Comparison of ENCODE assay signal across 16 cellular contexts in genomic region chr4:7912826-7913225, GRCh38.
"Had no signal": no experiment of that assay in that cellular context is flagged by ENCODE, and none has a peak within 500 bp of the region (broad histone marks: within the 10 kb centered on the region; RNA-seq: fewer than 3 reads in every experiment).

No MANE protein-coding gene starts in this region.

- H3K27ac ChIP-seq: colonic mucosa, prostate gland, right lobe of liver had no signal

- H3K9me3 Mint-ChIP-seq: activated CD8-positive, alpha-beta T cell treated with anti-CD3 and anti-CD28 coated beads for 36 hours; activated T-cell treated with anti-CD3 and anti-CD28 coated beads, Interleukin-2, amount 50 U/mL, for 4 hours; T-helper 1 cell treated with Interleukin-12 subunit alpha and Interleukin-12 subunit beta and Interleukin-4 antibody, amounts not matched to agents 30 μg/mL and 1 μg/mL, for 36 hours had no signal

- DNase-seq: activated CD4-positive, alpha-beta T cell treated with anti-CD3 and anti-CD28 coated beads for 4 hours; activated CD8-positive, alpha-beta T cell treated with anti-CD3 and anti-CD28 coated beads for 36 hours; activated effector memory CD4-positive, alpha-beta T cell treated with Interleukin-2 at 50 U/mL for 16 hours; activated naive CD4-positive, alpha-beta T cell treated with anti-CD3 and anti-CD28 coated beads, Interleukin-2, amount 50 U/mL, for 16 hours; activated T-cell treated with anti-CD3 and anti-CD28 coated beads, Interleukin-2, amount 50 U/mL, for 4 hours; colonic mucosa; mesendoderm; nephron progenitor cell; occipital lobe; right lobe of liver; stimulated activated CD4-positive, alpha-beta T cell treated with anti-CD3 and anti-CD28 coated beads, Interleukin-12 subunit alpha, Interleukin-12 subunit beta, amount 100 ng/mL, for 4 hours; stimulated activated CD4-positive, alpha-beta T cell treated with anti-CD3 and anti-CD28 coated beads, Interleukin-2, amount 100 ng/mL, for 24 hours; stomach; WERI-Rb-1 had no signal

- H3K4me3 ChIP-seq: colonic mucosa, prostate gland, right lobe of liver, stomach had no signal

- H3K27ac Mint-ChIP-seq: activated CD8-positive, alpha-beta T cell treated with anti-CD3 and anti-CD28 coated beads for 36 hours; T-helper 1 cell treated with Interleukin-12 subunit alpha and Interleukin-12 subunit beta and Interleukin-4 antibody, amounts not matched to agents 30 μg/mL and 1 μg/mL, for 36 hours had no signal

- ATAC-seq: activated CD8-positive, alpha-beta T cell treated with anti-CD3 and anti-CD28 coated beads for 36 hours; activated T-cell treated with anti-CD3 and anti-CD28 coated beads, Interleukin-2, amount 50 U/mL, for 4 hours; right lobe of liver had no signal

- H3K36me3 ChIP-seq: colonic mucosa, prostate gland, right lobe of liver, stomach, WERI-Rb-1 had no signal

- H3K4me1 ChIP-seq: prostate gland, right lobe of liver had no signal

- H3K4me3 Mint-ChIP-seq: activated CD8-positive, alpha-beta T cell treated with anti-CD3 and anti-CD28 coated beads for 36 hours; activated T-cell treated with anti-CD3 and anti-CD28 coated beads, Interleukin-2, amount 50 U/mL, for 4 hours; nephron progenitor cell; T-helper 1 cell treated with Interleukin-12 subunit alpha and Interleukin-12 subunit beta and Interleukin-4 antibody, amounts not matched to agents 30 μg/mL and 1 μg/mL, for 36 hours had no signal

- H3K27me3 ChIP-seq: colonic mucosa, right lobe of liver, stomach had no signal

- H3K9me3 ChIP-seq: colonic mucosa, prostate gland, right lobe of liver, stomach had no signal

- H3K27me3 Mint-ChIP-seq: activated CD8-positive, alpha-beta T cell treated with anti-CD3 and anti-CD28 coated beads for 36 hours had no signal
